11 cellular contexts compared by ENCODE assay signal in genomic region chr19:3708207-3708931, GRCh38. TPM values are rescaled to one million over a fixed set of nuclear protein-coding genes. Genes with fewer than 3 reads are reported as not detected.
DNase-seq lines count a peak whose midpoint lies in the region; ATAC-seq and TF ChIP-seq lines count a peak whose summit lies in the region.
"Had no signal": no experiment of that assay in that cellular context is flagged by ENCODE, and none has a peak within 500 bp of the region (broad histone marks: within the 10 kb centered on the region; RNA-seq: fewer than 3 reads in every experiment).

Gene TJP3 (plus strand): TSS chr19:3708384. CDS start chr19:3728433, 20,049 bp downstream.

- H3K27ac ChIP-seq in liver (ENCODE audit: low read depth in 1 of 2, low read length in 2 of 2) (peak within 1 kb of the TSS; percentile 90 to 95), urinary bladder (ENCODE audit: low read depth) (peak within 1 kb of the TSS; percentile 55)
- H3K27ac ChIP-seq: BLaER1 treated with 17β-estradiol and CSF1 and Interleukin-3, amounts not matched to agents 10 nM and 100 nM had no signal

- H3K27me3 Mint-ChIP-seq in T-helper 17 cell = peaks cover 10% of the 10 kb centered on the region

- peak; percentile 31 for ATAC-seq in Right ventricle myocardium superior (ENCODE audit: poor library complexity)
- no peak for ATAC-seq in T-helper 17 cell
- no peak for ATAC-seq in HG03342 (IDR thresholded peaks at IDR 0.05; ENCODE audit: unreplicated experiment)
- ATAC-seq in GM19463 (IDR thresholded peaks at IDR 0.05; ENCODE audit: unreplicated experiment) = no peak

- no peak for TF ChIP-seq CTCF in liver (IDR thresholded peaks at IDR 0.05; ENCODE audit: low read depth, low read length, missing input control)

- no peaks in the 10 kb centered on the region for H3K27me3 ChIP-seq in liver (ENCODE audit: control insufficient read depth in 4 of 4, insufficient read depth in 4 of 4, low read length in 3 of 4)
- H3K27me3 ChIP-seq: BLaER1 treated with 17β-estradiol and CSF1 and Interleukin-3, amounts not matched to agents 10 nM and 100 nM had no signal

- intact Hi-C loops in Right ventricle myocardium superior (cut with DNase I) (loop anchor here (10.0 kb wide), 1 partner anchor 164 kb away; no protein-coding TSS in a partner anchor), cardiac septum (cut with DNase I) (loop anchor here (2.0 kb wide), 1 partner anchor 158 kb away; no protein-coding TSS in a partner anchor)

- no peak for DNase-seq in Right ventricle myocardium superior
- no peak for DNase-seq in cardiac septum (ENCODE audit: low spot score)
- no peak for DNase-seq in T-helper 17 cell
- DNase-seq in medulla oblongata (ENCODE audit: extremely low spot score) = no peak
- DNase-seq: amniotic stem cell, NCI-H2171 treated with DMSO at 0.1 percent for 48 hours had no signal

- 16% methylated on average over 24 of the region's 24 CpGs for WGBS in liver
- WGBS in urinary bladder = 26% methylated on average over 24 of the region's 24 CpGs

- peaks cover 8% of the 10 kb centered on the region for H3K4me1 Mint-ChIP-seq in T-helper 17 cell

- H3K4me3 ChIP-seq in liver (ENCODE audit: low read depth in 1 of 3, low read length in 3 of 3) (peak within 1 kb of the TSS; percentile 33 to 76 (median 75)), urinary bladder (ENCODE audit: low read depth, low read length) (no peak within 1 kb of the TSS)
- H3K4me3 ChIP-seq: BLaER1 treated with 17β-estradiol and CSF1 and Interleukin-3, amounts not matched to agents 10 nM and 100 nM had no signal

- peaks cover 8 to 40% (median 26%) of the 10 kb centered on the region in 4 donors for H3K4me1 ChIP-seq in liver (ENCODE audit: control insufficient read depth in 4 of 4, insufficient read depth in 4 of 4, low read length in 3 of 4)
- no peaks in the 10 kb centered on the region for H3K4me1 ChIP-seq in urinary bladder (ENCODE audit: insufficient read depth)

- H3K36me3 Mint-ChIP-seq in T-helper 17 cell (ENCODE audit: low read depth) = no peaks in the 10 kb centered on the region

- H3K9ac ChIP-seq in liver (ENCODE audit: low read depth in 1 of 2, low read length in 2 of 2) = peak within 1 kb of the TSS; percentile 34 to 35

- no peaks in the 10 kb centered on the region for H3K9me3 ChIP-seq in T-helper 17 cell (ENCODE audit: control insufficient read depth, low read length, poor library complexity, severe bottlenecking)
- no peaks in the 10 kb centered on the region for H3K9me3 ChIP-seq in liver (ENCODE audit: control insufficient read depth in 4 of 4, low read length in 3 of 4)
- H3K9me3 ChIP-seq: BLaER1 treated with 17β-estradiol and CSF1 and Interleukin-3, amounts not matched to agents 10 nM and 100 nM had no signal

- H3K27ac Mint-ChIP-seq in T-helper 17 cell = no peak within 1 kb of the TSS

- no peaks in the 10 kb centered on the region for H3K36me3 ChIP-seq in liver (ENCODE audit: control insufficient read depth in 4 of 4, insufficient read depth in 3 of 4, low read depth in 1 of 4, low read length in 3 of 4)
- H3K36me3 ChIP-seq in urinary bladder (ENCODE audit: insufficient read depth) = no peaks in the 10 kb centered on the region
- H3K36me3 ChIP-seq: BLaER1 treated with 17β-estradiol and CSF1 and Interleukin-3, amounts not matched to agents 10 nM and 100 nM had no signal

- H3K4me3 Mint-ChIP-seq in T-helper 17 cell = no peak within 1 kb of the TSS

- no peak for TF ChIP-seq RAD21 in liver (IDR thresholded peaks at IDR 0.05)

TF ChIP-seq in liver, 16 proteins besides CTCF, POLR2A, EP300 and RAD21:
- TF ChIP-seq NR2F2 (IDR thresholded peaks at IDR 0.05) (no peak), FOXA2 (IDR thresholded peaks at IDR 0.05) (no peak), YY1 (IDR thresholded peaks at IDR 0.05) (peak; percentile 24), FOXA1 (IDR thresholded peaks at IDR 0.05) (no peak), RXRA (IDR thresholded peaks at IDR 0.05) (peak; percentile 15 to 31), JUND (IDR thresholded peaks at IDR 0.05) (no peak), HNF4G (IDR thresholded peaks at IDR 0.05) (no peak), REST (IDR thresholded peaks at IDR 0.05) (no peak), HNF4A (conservative IDR thresholded peaks at IDR 0.05) (peak; percentile 8 to 29)

RNA-seq across cellular contexts. Expression of gene TJP3, which starts in this region (rescaled TPM):
- total RNA-seq in Right ventricle myocardium superior = not detected
- not detected for total RNA-seq in cardiac septum
- 10 to 100 TPM; 13.4 to 14.2 TPM for total RNA-seq in T-helper 17 cell
- 1 to 10 TPM; 6.0 to 6.1 TPM for total RNA-seq in liver
- 1 to 10 TPM; 7.3 to 9.8 TPM for polyA plus RNA-seq in liver
- 3.1 TPM for total RNA-seq in urinary bladder
- polyA plus RNA-seq in urinary bladder = 2.8 TPM

Comparison
In these comparisons a context has a peak if more than half of its experiments do, and no peak if none do; other contexts are left out.
1. Peak in ATAC-seq in Right ventricle myocardium superior; RNA of the gene not detected or under 1 TPM.